Comparison of ENCODE assay signal across 9 cellular contexts in the genomic region with DNA sequence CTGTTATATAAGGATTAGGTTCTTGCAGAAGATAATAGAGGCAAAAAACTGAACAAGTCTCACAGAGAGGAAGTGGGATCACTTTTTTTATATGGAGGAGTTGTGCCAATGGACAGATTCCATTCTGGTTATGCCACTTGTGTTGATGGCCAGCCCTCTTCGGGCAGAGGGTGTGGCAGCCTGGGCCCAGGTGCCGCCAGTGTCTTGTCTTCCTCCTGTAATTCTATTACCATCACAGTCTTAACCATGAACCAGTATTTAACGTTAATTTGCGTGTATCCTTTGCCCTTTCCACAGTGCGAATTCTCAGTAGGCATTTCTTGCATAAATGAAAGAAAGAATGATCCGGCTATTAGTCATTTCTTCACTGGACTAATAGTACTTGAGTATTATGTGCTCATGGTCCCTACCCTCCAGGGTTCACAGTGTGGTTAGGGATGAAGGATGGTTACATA. TPM values are rescaled to one million over a fixed set of nuclear protein-coding genes. Genes with fewer than 3 reads are reported as not detected.
A peak's percentile ranks its signal among the peaks of the same experiment; 100 is the strongest.
DNase-seq lines count a peak whose midpoint lies in the region; ATAC-seq and TF ChIP-seq lines count a peak whose summit lies in the region.
"Had no signal": no experiment of that assay in that cellular context is flagged by ENCODE, and none has a peak within 500 bp of the region (broad histone marks: within the 10 kb centered on the region; RNA-seq: fewer than 3 reads in every experiment).

No MANE protein-coding gene starts in this region.

- H3K27me3 Mint-ChIP-seq in activated T-helper 1 cell treated with anti-CD3 and anti-CD28 coated beads, Interleukin-12 subunit alpha, Interleukin-12 subunit beta, Interleukin-2, Interleukin-4 antibody, amounts not matched to agents 30 ng/mL and 10 ng/mL and 1 ng/mL, durations not matched to agents 14 hours and 24 hours and 36 hours (ENCODE audit: insufficient read depth), result no peaks in the 10 kb centered on the region

- H3K27me3 ChIP-seq in tibial artery, result no peaks in the 10 kb centered on the region

- TF ChIP-seq CTCF in tibial artery (IDR thresholded peaks at IDR 0.05), result no peak

- H3K4me3 Mint-ChIP-seq in activated T-helper 1 cell treated with anti-CD3 and anti-CD28 coated beads, Interleukin-12 subunit alpha, Interleukin-12 subunit beta, Interleukin-2, Interleukin-4 antibody, amounts not matched to agents 30 ng/mL and 10 ng/mL and 1 ng/mL, durations not matched to agents 14 hours and 24 hours and 36 hours, result no peak overlapping the region
- H3K4me3 Mint-ChIP-seq: immature natural killer cell had no signal

- no peaks in the 10 kb centered on the region for H3K9me3 ChIP-seq in tibial artery

- H3K4me1 Mint-ChIP-seq in activated T-helper 1 cell treated with anti-CD3 and anti-CD28 coated beads, Interleukin-12 subunit alpha, Interleukin-12 subunit beta, Interleukin-2, Interleukin-4 antibody, amounts not matched to agents 30 ng/mL and 10 ng/mL and 1 ng/mL, durations not matched to agents 14 hours and 24 hours and 36 hours (ENCODE audit: low read depth), result peaks cover 23% of the 10 kb centered on the region

- intact Hi-C loops in activated T-helper 1 cell treated with anti-CD3 and anti-CD28 coated beads, Interleukin-12 subunit alpha, Interleukin-12 subunit beta, Interleukin-2, Interleukin-4 antibody, amounts not matched to agents 30 ng/mL and 10 ng/mL and 1 ng/mL, durations not matched to agents 14 hours and 24 hours and 36 hours (cut with micrococcal nuclease), result no loop called here
- intact Hi-C loops in tibial artery (cut with DNase I; ENCODE audit: low total_unique reads), result no loop called here

- peaks cover 4% of the 10 kb centered on the region for H3K36me3 Mint-ChIP-seq in activated T-helper 1 cell treated with anti-CD3 and anti-CD28 coated beads, Interleukin-12 subunit alpha, Interleukin-12 subunit beta, Interleukin-2, Interleukin-4 antibody, amounts not matched to agents 30 ng/mL and 10 ng/mL and 1 ng/mL, durations not matched to agents 14 hours and 24 hours and 36 hours (ENCODE audit: low read depth)
- H3K36me3 Mint-ChIP-seq: immature natural killer cell had no signal

- DNase-seq in SIG-M5 treated with dmso at 0.1 percent for 504 hours (lab: John Stamatoyannopoulos, UW; ENCODE audit: unreplicated experiment) (peak; percentile 35), SIG-M5 (lab: John Stamatoyannopoulos, UW) (no peak), kidney tubule cell (ENCODE audit: low spot score) (peak; percentile 57), tibial artery (no peak), GM19240 (ENCODE audit: insufficient read length, low spot score) (no peak), COR-L47 (lab: John Stamatoyannopoulos, UW) (no peak)
- DNase-seq in activated T-helper 1 cell treated with anti-CD3 and anti-CD28 coated beads, Interleukin-12 subunit alpha, Interleukin-12 subunit beta, Interleukin-2, Interleukin-4 antibody, amounts not matched to agents 30 ng/mL and 10 ng/mL and 1 ng/mL, durations not matched to agents 14 hours and 24 hours and 36 hours (ENCODE audit: low spot score), result no peak
- DNase-seq: immature natural killer cell had no signal

- no peak for ATAC-seq in HG03521 (IDR thresholded peaks at IDR 0.05; ENCODE audit: unreplicated experiment)

- peak overlapping the region; percentile 29 for H3K27ac Mint-ChIP-seq in activated T-helper 1 cell treated with anti-CD3 and anti-CD28 coated beads, Interleukin-12 subunit alpha, Interleukin-12 subunit beta, Interleukin-2, Interleukin-4 antibody, amounts not matched to agents 30 ng/mL and 10 ng/mL and 1 ng/mL, durations not matched to agents 14 hours and 24 hours and 36 hours
- H3K27ac Mint-ChIP-seq: immature natural killer cell had no signal

- H3K4me1 ChIP-seq in tibial artery, result peaks cover 0 to 32% (median 14%) of the 10 kb centered on the region in 4 donors

- no peaks in the 10 kb centered on the region for H3K9me3 Mint-ChIP-seq in activated T-helper 1 cell treated with anti-CD3 and anti-CD28 coated beads, Interleukin-12 subunit alpha, Interleukin-12 subunit beta, Interleukin-2, Interleukin-4 antibody, amounts not matched to agents 30 ng/mL and 10 ng/mL and 1 ng/mL, durations not matched to agents 14 hours and 24 hours and 36 hours
- H3K9me3 Mint-ChIP-seq: immature natural killer cell had no signal

- no peaks in the 10 kb centered on the region for H3K36me3 ChIP-seq in tibial artery

- no peak overlapping the region for H3K4me3 ChIP-seq in tibial artery

- H3K27ac ChIP-seq in tibial artery, result peak overlapping the region; percentile 27 to 35

RNA-seq across cellular contexts. Expression of a gene that starts 7.0 kb away (rescaled TPM):
- total RNA-seq in activated T-helper 1 cell treated with anti-CD3 and anti-CD28 coated beads, Interleukin-12 subunit alpha, Interleukin-12 subunit beta, Interleukin-2, Interleukin-4 antibody, amounts not matched to agents 30 ng/mL and 10 ng/mL and 1 ng/mL, durations not matched to agents 14 hours and 24 hours and 36 hours, result 84.4 and 90.2 TPM in 2 replicates

RNA-seq across cellular contexts. Expression of a gene that starts 11.3 kb away (rescaled TPM):
- 181 and 188 TPM in 2 replicates for total RNA-seq in activated T-helper 1 cell treated with anti-CD3 and anti-CD28 coated beads, Interleukin-12 subunit alpha, Interleukin-12 subunit beta, Interleukin-2, Interleukin-4 antibody, amounts not matched to agents 30 ng/mL and 10 ng/mL and 1 ng/mL, durations not matched to agents 14 hours and 24 hours and 36 hours

Comparison
In these comparisons a context has a peak if more than half of its experiments do, and no peak if none do; other contexts are left out.
1. DNase-seq: peak in SIG-M5 treated with dmso at 0.1 percent for 504 hours (single experiment) and kidney tubule cell (single experiment); none in SIG-M5 (single experiment), activated T-helper 1 cell treated with anti-CD3 and anti-CD28 coated beads, Interleukin-12 subunit alpha, Interleukin-12 subunit beta, Interleukin-2, Interleukin-4 antibody, amounts not matched to agents 30 ng/mL and 10 ng/mL and 1 ng/mL, durations not matched to agents 14 hours and 24 hours and 36 hours (single experiment), tibial artery (0 of 2), GM19240 (single experiment) and COR-L47 (single experiment).